25 cellular contexts compared by ENCODE assay signal in genomic region chr3:153244961-153245360, GRCh38.
A peak's percentile ranks its signal among the peaks of the same experiment; 100 is the strongest.
DNase-seq lines count a peak whose midpoint lies in the region; ATAC-seq and TF ChIP-seq lines count a peak whose summit lies in the region.
"Had no signal": no experiment of that assay in that cellular context is flagged by ENCODE, and none has a peak within 500 bp of the region (broad histone marks: within the 10 kb centered on the region; RNA-seq: fewer than 3 reads in every experiment).

No MANE protein-coding gene starts in this region.

- H3K4me2 ChIP-seq in hepatocyte = no peak overlapping the region

- H2AFZ ChIP-seq in hepatocyte = no peak overlapping the region

- H3K27ac ChIP-seq in RWPE2 (ENCODE audit: poor library complexity, severe bottlenecking) (no peak overlapping the region), hepatocyte (no peak overlapping the region)
- H3K27ac ChIP-seq: 22Rv1, ascending aorta, esophagus squamous epithelium, neutrophil had no signal

- TF ChIP-seq CTCF in RWPE2 (IDR thresholded peaks at IDR 0.05; ENCODE audit: poor library complexity, severe bottlenecking) (no peak), mucosa of descending colon (IDR thresholded peaks at IDR 0.05) (no peak), hepatocyte (IDR thresholded peaks at IDR 0.05; ENCODE audit: poor library complexity) (no peak)

- 69% methylated on average over 3 of the region's 3 CpGs for WGBS in hepatocyte (ENCODE audit: low lambda C conversion rate, missing lambda C conversion rate)

- intact Hi-C loops in mucosa of descending colon (cut with DNase I, micrococcal nuclease) = no loop called here

- no peaks in the 10 kb centered on the region for H3K9me2 ChIP-seq in hepatocyte (replicated peaks; ENCODE audit: insufficient read depth)

- DNase-seq in SIG-M5 treated with dmso at 0.1 percent for 504 hours (lab: John Stamatoyannopoulos, UW; ENCODE audit: unreplicated experiment) (peak; percentile 86), SIG-M5 (lab: John Stamatoyannopoulos, UW) (no peak), RWPE2 (ENCODE audit: low spot score) (no peak), fibroblast of peridontal ligament (ENCODE audit: extremely low read depth) (peak; percentile 75), superior temporal gyrus (ENCODE audit: extremely low spot score) (no peak), mucosa of descending colon (no peak), hepatocyte (ENCODE audit: low spot score) (no peak)
- DNase-seq: activated B cell treated with CpG ODN at 0.5 μM for 24 hours; activated naive CD4-positive, alpha-beta T cell treated with anti-CD3 and anti-CD28 coated beads, Interleukin-2, amount 50 U/mL, for 16 hours; activated T-cell treated with anti-CD3 and anti-CD28 coated beads, Interleukin-2, amount 50 U/mL, for 48 hours; COR-L47; DND-41; effector memory CD8-positive, alpha-beta T cell; esophagus squamous epithelium; heart left ventricle; left ventricle myocardium superior; NCI-H1694; NCI-H226; stimulated activated CD4-positive, alpha-beta T cell treated with anti-CD3 and anti-CD28 coated beads, Interleukin-4, amount 100 ng/mL, for 24 hours had no signal

- no peaks in the 10 kb centered on the region for H4K20me1 ChIP-seq in hepatocyte (ENCODE audit: insufficient read depth, poor library complexity, severe bottlenecking)

- no peaks in the 10 kb centered on the region for H3K9me3 ChIP-seq in RWPE2 (ENCODE audit: severe bottlenecking)
- no peaks in the 10 kb centered on the region for H3K9me3 ChIP-seq in mucosa of descending colon
- H3K9me3 ChIP-seq in hepatocyte (ENCODE audit: low read depth) = no peaks in the 10 kb centered on the region
- H3K9me3 ChIP-seq: ascending aorta, neutrophil had no signal

- H3K36me3 ChIP-seq in RWPE2 (ENCODE audit: low read depth) (no peaks in the 10 kb centered on the region), mucosa of descending colon (ENCODE audit: low read depth) (no peaks in the 10 kb centered on the region), hepatocyte (replicated peaks; ENCODE audit: insufficient read depth, low read depth) (no peaks in the 10 kb centered on the region)
- H3K36me3 ChIP-seq: ascending aorta, esophagus squamous epithelium, heart left ventricle, neutrophil had no signal

- no peaks in the 10 kb centered on the region for H3K27me3 ChIP-seq in RWPE2 (ENCODE audit: insufficient read depth, poor library complexity, severe bottlenecking)
- no peaks in the 10 kb centered on the region for H3K27me3 ChIP-seq in hepatocyte
- H3K27me3 ChIP-seq: ascending aorta, esophagus squamous epithelium, heart left ventricle, neutrophil had no signal

- peak; percentile 40; the same call in 1 of the 3 replicates for ATAC-seq in RWPE2 (ENCODE audit: low read depth)
- ATAC-seq in mucosa of descending colon = no peak
- ATAC-seq in HG02588 (IDR thresholded peaks at IDR 0.05; ENCODE audit: unreplicated experiment) = no peak
- ATAC-seq: effector memory CD8-positive, alpha-beta T cell; heart left ventricle; HepG2; left ventricle myocardium superior; Panc1 had no signal

- H3K4me3 ChIP-seq in RWPE2 (ENCODE audit: severe bottlenecking) (no peak overlapping the region), mucosa of descending colon (no peak overlapping the region), hepatocyte (no peak overlapping the region)
- H3K4me3 ChIP-seq: ascending aorta, esophagus squamous epithelium, heart left ventricle had no signal

- H3K79me2 ChIP-seq in hepatocyte = no peaks in the 10 kb centered on the region

- peaks cover 10% of the 10 kb centered on the region for H3K4me1 ChIP-seq in RWPE2 (ENCODE audit: insufficient read depth, poor library complexity, severe bottlenecking)
- no peaks in the 10 kb centered on the region for H3K4me1 ChIP-seq in mucosa of descending colon (ENCODE audit: low read depth)
- H3K4me1 ChIP-seq in hepatocyte (ENCODE audit: insufficient read depth) = peaks cover 2% of the 10 kb centered on the region
- H3K4me1 ChIP-seq: esophagus squamous epithelium had no signal

Comparison
In these comparisons a context has a peak if more than half of its experiments do, and no peak if none do; other contexts are left out.
1. DNase-seq: peak in SIG-M5 treated with dmso at 0.1 percent for 504 hours (single experiment) and fibroblast of peridontal ligament (single experiment); none in SIG-M5 (single experiment), RWPE2 (single experiment), superior temporal gyrus (single experiment), mucosa of descending colon (0 of 3) and hepatocyte (single experiment).